ENCODE assay signal across 1 cellular context in the genomic region with DNA sequence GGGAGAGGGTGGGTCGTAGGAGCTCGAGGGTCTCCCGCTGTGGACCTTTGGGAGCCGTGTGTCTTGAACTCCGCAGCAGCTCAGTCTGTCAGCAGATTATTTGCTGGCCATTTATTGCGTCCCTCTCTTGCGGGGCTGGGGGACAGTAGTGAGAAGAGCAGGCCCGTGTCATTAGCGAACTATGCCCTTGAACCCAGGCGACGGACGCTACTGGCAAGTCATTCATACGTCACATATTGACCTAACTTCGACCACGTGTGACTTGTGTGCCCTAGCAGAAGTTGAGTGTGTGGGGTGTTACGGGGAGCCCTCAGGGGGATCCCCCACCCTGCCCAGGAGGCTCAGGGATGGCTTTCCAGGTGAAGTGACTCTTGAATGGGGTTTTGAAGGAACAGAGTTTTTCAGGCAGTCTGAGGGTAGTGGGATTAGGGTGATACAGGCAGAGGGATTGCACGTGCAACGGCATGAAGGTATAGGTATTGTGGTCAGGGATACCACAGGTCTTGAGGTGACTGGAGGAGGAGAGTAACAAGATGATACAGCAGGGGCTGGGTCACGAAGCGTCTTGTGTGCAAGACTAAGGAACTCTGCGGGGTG.
TF ChIP-seq lines count a peak whose summit lies in the region.

No MANE protein-coding gene starts in this region.

TF ChIP-seq in HEK293, 187 proteins besides CTCF, POLR2A, EP300 and RAD21 (continued from another document and continues in another):
- TF ChIP-seq ZNF48 (tag by site-specific recombination; IDR thresholded peaks at IDR 0.05), result no peak
- TF ChIP-seq RBAK (tag by site-specific recombination; IDR thresholded peaks at IDR 0.05), result no peak
- TF ChIP-seq ZNF558 (tag by site-specific recombination; IDR thresholded peaks at IDR 0.05), result no peak
- no peak for TF ChIP-seq ZNF302 (tag by site-specific recombination; IDR thresholded peaks at IDR 0.05; ENCODE audit: low read depth)
- TF ChIP-seq ZNF350 (tag by site-specific recombination; IDR thresholded peaks at IDR 0.05), result no peak
- no peak for TF ChIP-seq ZSCAN18 (tag by site-specific recombination; IDR thresholded peaks at IDR 0.05)
- no peak for TF ChIP-seq ZNF585B (tag by site-specific recombination; IDR thresholded peaks at IDR 0.05)
- TF ChIP-seq YY1 (tag by site-specific recombination; IDR thresholded peaks at IDR 0.05), result no peak
- no peak for TF ChIP-seq AEBP2 (tag by site-specific recombination; IDR thresholded peaks at IDR 0.05; ENCODE audit: borderline replicate concordance)
- no peak for TF ChIP-seq ZNF514 (tag by site-specific recombination; IDR thresholded peaks at IDR 0.05)
- TF ChIP-seq ZNF266 (tag by site-specific recombination; IDR thresholded peaks at IDR 0.05; ENCODE audit: low read depth), result no peak
- TF ChIP-seq ZXDB (tag by site-specific recombination; IDR thresholded peaks at IDR 0.05), result no peak; the same call in 1 of the 2 replicates
- TF ChIP-seq ZBTB8A (tag by site-specific recombination; IDR thresholded peaks at IDR 0.05), result no peak; the same call in 1 of the 2 replicates
- TF ChIP-seq ZNF157 (tag by site-specific recombination; IDR thresholded peaks at IDR 0.05), result no peak
- TF ChIP-seq, protein P1, sequence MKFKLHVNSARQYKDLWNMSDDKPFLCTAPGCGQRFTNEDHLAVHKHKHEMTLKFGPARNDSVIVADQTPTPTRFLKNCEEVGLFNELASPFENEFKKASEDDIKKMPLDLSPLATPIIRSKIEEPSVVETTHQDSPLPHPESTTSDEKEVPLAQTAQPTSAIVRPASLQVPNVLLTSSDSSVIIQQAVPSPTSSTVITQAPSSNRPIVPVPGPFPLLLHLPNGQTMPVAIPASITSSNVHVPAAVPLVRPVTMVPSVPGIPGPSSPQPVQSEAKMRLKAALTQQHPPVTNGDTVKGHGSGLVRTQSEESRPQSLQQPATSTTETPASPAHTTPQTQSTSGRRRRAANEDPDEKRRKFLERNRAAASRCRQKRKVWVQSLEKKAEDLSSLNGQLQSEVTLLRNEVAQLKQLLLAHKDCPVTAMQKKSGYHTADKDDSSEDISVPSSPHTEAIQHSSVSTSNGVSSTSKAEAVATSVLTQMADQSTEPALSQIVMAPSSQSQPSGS (tag by site-specific recombination; IDR thresholded peaks at IDR 0.05; ENCODE audit: low read depth), result no peak
- TF ChIP-seq ZNF660 (tag by site-specific recombination; IDR thresholded peaks at IDR 0.05), result no peak
- no peak for TF ChIP-seq ZNF645 (tag by site-specific recombination; IDR thresholded peaks at IDR 0.05)
- no peak for TF ChIP-seq ZNF549 (tag by site-specific recombination; IDR thresholded peaks at IDR 0.05)
- no peak for TF ChIP-seq ZNF777 (tag by site-specific recombination; IDR thresholded peaks at IDR 0.05; ENCODE audit: borderline replicate concordance)
- no peak for TF ChIP-seq GLIS1 (tag by site-specific recombination; IDR thresholded peaks at IDR 0.05)
- no peak for TF ChIP-seq ZNF747 (tag by site-specific recombination; IDR thresholded peaks at IDR 0.05)
- TF ChIP-seq ZNF239 (tag by site-specific recombination; IDR thresholded peaks at IDR 0.05), result no peak
- TF ChIP-seq ZNF362 (tag by site-specific recombination; IDR thresholded peaks at IDR 0.05), result no peak
- no peak for TF ChIP-seq FEZF1 (tag by site-specific recombination; IDR thresholded peaks at IDR 0.05)
- peak; percentile 80 for TF ChIP-seq ZNF341 (tag by site-specific recombination; IDR thresholded peaks at IDR 0.05; ENCODE audit: low read depth)
- no peak for TF ChIP-seq EGR2 (tag by site-specific recombination; IDR thresholded peaks at IDR 0.05; ENCODE audit: low read depth)
- no peak for TF ChIP-seq ZNF580 (tag by site-specific recombination; IDR thresholded peaks at IDR 0.05)
- no peak for TF ChIP-seq ZNF132 (tag by site-specific recombination; IDR thresholded peaks at IDR 0.05; ENCODE audit: borderline replicate concordance)
- peak; percentile 44; the same call in 1 of the 2 replicates for TF ChIP-seq ZBTB7A (tag by site-specific recombination; IDR thresholded peaks at IDR 0.05; ENCODE audit: low read depth)
- no peak for TF ChIP-seq ZNF24 (tag by site-specific recombination; IDR thresholded peaks at IDR 0.05)
- TF ChIP-seq, protein P2, sequence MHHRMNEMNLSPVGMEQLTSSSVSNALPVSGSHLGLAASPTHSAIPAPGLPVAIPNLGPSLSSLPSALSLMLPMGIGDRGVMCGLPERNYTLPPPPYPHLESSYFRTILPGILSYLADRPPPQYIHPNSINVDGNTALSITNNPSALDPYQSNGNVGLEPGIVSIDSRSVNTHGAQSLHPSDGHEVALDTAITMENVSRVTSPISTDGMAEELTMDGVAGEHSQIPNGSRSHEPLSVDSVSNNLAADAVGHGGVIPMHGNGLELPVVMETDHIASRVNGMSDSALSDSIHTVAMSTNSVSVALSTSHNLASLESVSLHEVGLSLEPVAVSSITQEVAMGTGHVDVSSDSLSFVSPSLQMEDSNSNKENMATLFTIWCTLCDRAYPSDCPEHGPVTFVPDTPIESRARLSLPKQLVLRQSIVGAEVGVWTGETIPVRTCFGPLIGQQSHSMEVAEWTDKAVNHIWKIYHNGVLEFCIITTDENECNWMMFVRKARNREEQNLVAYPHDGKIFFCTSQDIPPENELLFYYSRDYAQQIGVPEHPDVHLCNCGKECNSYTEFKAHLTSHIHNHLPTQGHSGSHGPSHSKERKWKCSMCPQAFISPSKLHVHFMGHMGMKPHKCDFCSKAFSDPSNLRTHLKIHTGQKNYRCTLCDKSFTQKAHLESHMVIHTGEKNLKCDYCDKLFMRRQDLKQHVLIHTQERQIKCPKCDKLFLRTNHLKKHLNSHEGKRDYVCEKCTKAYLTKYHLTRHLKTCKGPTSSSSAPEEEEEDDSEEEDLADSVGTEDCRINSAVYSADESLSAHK (tag by site-specific recombination; IDR thresholded peaks at IDR 0.05), result no peak
- no peak for TF ChIP-seq ZNF398 (tag by site-specific recombination; IDR thresholded peaks at IDR 0.05)
- TF ChIP-seq ZNF629 (tag by site-specific recombination; IDR thresholded peaks at IDR 0.05), result peak; percentile 66
- TF ChIP-seq OSR2 (tag by site-specific recombination; IDR thresholded peaks at IDR 0.05), result no peak
- TF ChIP-seq ZNF221 (tag by site-specific recombination; IDR thresholded peaks at IDR 0.05; ENCODE audit: borderline replicate concordance), result no peak
- TF ChIP-seq, protein P3, sequence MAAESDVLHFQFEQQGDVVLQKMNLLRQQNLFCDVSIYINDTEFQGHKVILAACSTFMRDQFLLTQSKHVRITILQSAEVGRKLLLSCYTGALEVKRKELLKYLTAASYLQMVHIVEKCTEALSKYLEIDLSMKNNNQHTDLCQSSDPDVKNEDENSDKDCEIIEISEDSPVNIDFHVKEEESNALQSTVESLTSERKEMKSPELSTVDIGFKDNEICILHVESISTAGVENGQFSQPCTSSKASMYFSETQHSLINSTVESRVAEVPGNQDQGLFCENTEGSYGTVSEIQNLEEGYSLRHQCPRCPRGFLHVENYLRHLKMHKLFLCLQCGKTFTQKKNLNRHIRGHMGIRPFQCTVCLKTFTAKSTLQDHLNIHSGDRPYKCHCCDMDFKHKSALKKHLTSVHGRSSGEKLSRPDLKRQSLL (tag by site-specific recombination; IDR thresholded peaks at IDR 0.05), result no peak
- TF ChIP-seq ZBTB10 (tag by site-specific recombination; IDR thresholded peaks at IDR 0.05), result peak; percentile 65; the same call in 1 of the 2 replicates
- TF ChIP-seq ZNF16 (tag by site-specific recombination; IDR thresholded peaks at IDR 0.05; ENCODE audit: low read depth), result no peak
- TF ChIP-seq ZNF501 (tag by site-specific recombination; IDR thresholded peaks at IDR 0.05), result peak; percentile 26; the same call in 1 of the 2 replicates
- 0 out of 2 replicates have a peak, but pooled peaks have one; percentile 46 for TF ChIP-seq ZNF2 (tag by site-specific recombination; IDR thresholded peaks at IDR 0.05)
